Comparison of ENCODE assay signal across 11 cellular contexts in the genomic region with DNA sequence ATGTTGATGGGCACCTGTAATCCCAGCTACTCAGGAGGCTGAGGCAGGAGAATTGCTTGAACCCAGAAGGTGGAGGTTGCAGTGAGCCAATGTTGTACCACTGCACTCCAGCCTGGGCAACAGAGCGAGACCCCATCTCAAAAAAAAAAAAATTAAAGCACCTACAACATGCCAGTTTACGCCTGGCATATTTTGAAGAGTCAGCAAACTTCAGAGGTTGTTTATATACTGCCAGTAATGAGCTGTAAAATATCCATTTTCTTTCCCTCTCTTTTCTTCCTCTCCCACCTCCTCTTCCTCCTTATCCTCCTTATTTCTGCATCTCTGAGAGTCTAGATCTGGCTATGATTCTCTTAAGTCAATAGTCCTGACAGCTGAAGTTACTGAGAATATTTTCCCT.
"Had no signal": no experiment of that assay in that cellular context is flagged by ENCODE, and none has a peak within 500 bp of the region (broad histone marks: within the 10 kb centered on the region; RNA-seq: fewer than 3 reads in every experiment).

No MANE protein-coding gene starts in this region.

- ATAC-seq: GM23338, HCT116 had no signal

- H3K36me3 ChIP-seq: HAP-1 had no signal

- H3K9ac ChIP-seq: GM23248 had no signal

- H3K9me3 ChIP-seq: HAP-1 had no signal

- H3K27ac ChIP-seq: GM23248 had no signal

- FAIRE-seq: H1, H54 had no signal

- H3K4me1 ChIP-seq: HAP-1 had no signal

- H2AFZ ChIP-seq: GM23248, GM23338 had no signal

- H3K4me3 ChIP-seq: GM23248, GM23338, HAP-1 had no signal

- DNase-seq: GM23248, GOT3, H7, H9, HCEC 1CT, HFFc6 had no signal

- H3K4me2 ChIP-seq: GM23338 had no signal
